1 cellular context compared by ENCODE assay signal in the genomic region with DNA sequence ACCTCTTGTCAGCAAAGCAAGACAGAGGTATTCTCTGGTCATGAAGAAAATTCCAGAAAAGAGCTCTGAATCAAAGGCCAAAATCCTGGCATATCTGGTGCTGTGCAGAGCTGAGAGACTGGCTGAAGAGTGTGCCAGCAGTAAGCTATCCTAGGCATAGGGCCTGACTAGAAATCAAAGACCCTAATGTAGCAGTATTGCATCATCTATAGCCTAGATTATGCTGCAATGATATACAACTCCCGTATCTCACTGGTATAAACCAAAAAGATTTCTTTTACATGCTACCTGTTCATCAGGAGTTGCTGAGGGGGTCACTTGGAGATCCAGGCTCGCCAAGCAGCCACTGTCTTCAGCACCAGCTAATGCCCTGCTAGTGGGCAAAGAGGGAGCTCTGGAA.
TF ChIP-seq lines count a peak whose summit lies in the region.

No MANE protein-coding gene starts in this region.

TF ChIP-seq in HepG2, 621 proteins besides CTCF, POLR2A, EP300 and RAD21:
- TF ChIP-seq IRF1 (CRISPR knock-in tag; IDR thresholded peaks at IDR 0.05; ENCODE audit: low read depth), result no peak
- TF ChIP-seq ATF7 (IDR thresholded peaks at IDR 0.05), result peak; percentile 66
- no peak for TF ChIP-seq ATF7 (CRISPR knock-in tag; IDR thresholded peaks at IDR 0.05)
- no peak for TF ChIP-seq TSC22D2 (CRISPR knock-in tag; IDR thresholded peaks at IDR 0.05; ENCODE audit: borderline replicate concordance)
- no peak for TF ChIP-seq ZNF75D (CRISPR knock-in tag; IDR thresholded peaks at IDR 0.05; ENCODE audit: borderline replicate concordance)
- TF ChIP-seq CEBPB (IDR thresholded peaks at IDR 0.05; ENCODE audit: borderline replicate concordance, low read depth, low read length), result peak; percentile 79
